36 cellular contexts compared by ENCODE assay signal in genomic region chr5:3330442-3330841, GRCh38.
"Had no signal": no experiment of that assay in that cellular context is flagged by ENCODE, and none has a peak within 500 bp of the region (broad histone marks: within the 10 kb centered on the region; RNA-seq: fewer than 3 reads in every experiment).

No MANE protein-coding gene starts in this region.

- H3K4me3 ChIP-seq: MG63 had no signal

- H3K27me3 ChIP-seq: MG63 had no signal

- H3K9me3 ChIP-seq: MG63 had no signal

- H3K36me3 ChIP-seq: MG63 had no signal

- DNase-seq: Karpas-422, Kasumi-1, MG63, MM.1S, MV-4-11, NCI-H1048, NCI-H1092, NCI-H1092 treated with DMSO at 0.1 percent for 48 hours, NCI-H1105, NCI-H1105 treated with DMSO at 0.1 percent for 48 hours, NCI-H1417, NCI-H1417 treated with DMSO at 0.1 percent for 48 hours, NCI-H1436, NCI-H1436 treated with DMSO at 0.1 percent for 48 hours, NCI-H146, NCI-H1694, NCI-H1694 treated with DMSO at 0.1 percent for 48 hours, NCI-H187, NCI-H187 treated with DMSO at 0.1 percent for 48 hours, NCI-H1930, NCI-H2029, NCI-H2029 treated with DMSO at 0.1 percent for 48 hours, NCI-H2081, NCI-H2081 treated with DMSO at 0.1 percent for 48 hours, NCI-H2107, NCI-H2171, NCI-H2171 treated with DMSO at 0.1 percent for 48 hours, NCI-H2227 treated with DMSO at 0.1 percent for 48 hours, NCI-H226, NCI-H345, NCI-H446, NCI-H446 treated with DMSO at 0.1 percent for 48 hours, NCI-H510A, NCI-H510A treated with DMSO at 0.1 percent for 48 hours, NCI-H524, NCI-H524 treated with DMSO at 0.1 percent for 48 hours had no signal
